ENCODE assay signal across 8 cellular contexts in genomic region chr17:35312790-35313711, GRCh38.
A peak's percentile ranks its signal among the peaks of the same experiment; 100 is the strongest.
DNase-seq lines count a peak whose midpoint lies in the region; ATAC-seq and TF ChIP-seq lines count a peak whose summit lies in the region.

No MANE protein-coding gene starts in this region.

- no peaks in the 10 kb centered on the region for H3K36me3 Mint-ChIP-seq in glutamatergic neuron (ENCODE audit: unreplicated experiment)

- H3K27ac ChIP-seq in BLaER1 (peak overlapping the region; percentile 54), SJCRH30 (no peak overlapping the region), ovary (no peak overlapping the region), thoracic aorta (peak overlapping the region in 1 of 2 donors; percentile 40)

- H3K9ac ChIP-seq in BLaER1, result peak overlapping the region; percentile 49

- H3K4me3 ChIP-seq in BLaER1 (peak overlapping the region; percentile 61), SJCRH30 (no peak overlapping the region), ovary (no peak overlapping the region), thoracic aorta (peak overlapping the region; percentile 69)

- TF ChIP-seq POLR2A in ovary (IDR thresholded peaks at IDR 0.05), result no peak

- peak overlapping the region; percentile 14 for H3K4me3 Mint-ChIP-seq in glutamatergic neuron (ENCODE audit: unreplicated experiment)

- intact Hi-C loops in ovary (cut with DNase I), result loop anchor here (2.0 to 10.0 kb wide), 4 partner anchors 222 to 434 kb away; partner anchors contain the start of gene SLFN12L (in 1 of the 4)

- TF ChIP-seq CTCF in glutamatergic neuron (IDR thresholded peaks at IDR 0.05; ENCODE audit: partially characterized antibody, unreplicated experiment) (peak; percentile 71), ovary (IDR thresholded peaks at IDR 0.05) (peak; percentile 66 to 76 (median 72)), thoracic aorta (IDR thresholded peaks at IDR 0.05) (peak; percentile 68)

- H4K20me1 ChIP-seq in BLaER1, result no peaks in the 10 kb centered on the region

- in situ Hi-C loops in KBM-7 (cut with MboI; ENCODE audit: low pct_unique_long_range_greater_than_20kb, low sequenced_read_pairs), result no loop called here

- H3K9me3 Mint-ChIP-seq in glutamatergic neuron (ENCODE audit: unreplicated experiment), result peaks cover 8% of the 10 kb centered on the region

- H3K27ac Mint-ChIP-seq in glutamatergic neuron (ENCODE audit: unreplicated experiment), result no peak overlapping the region

- ATAC-seq in GM19372 (IDR thresholded peaks at IDR 0.05; ENCODE audit: low read depth, unreplicated experiment), result peak; percentile 72
- ATAC-seq in thoracic aorta (ENCODE audit: insufficient number of reproducible peaks, low FRiP score, low read depth), result peak; percentile 96

- H3K9me3 ChIP-seq in BLaER1 (peaks cover 13% of the 10 kb centered on the region), SJCRH30 (replicated peaks) (no peaks in the 10 kb centered on the region), ovary (no peaks in the 10 kb centered on the region), thoracic aorta (no peaks in the 10 kb centered on the region)

- no peak for TF ChIP-seq EP300 in ovary (IDR thresholded peaks at IDR 0.05)

- H3K27me3 ChIP-seq in BLaER1 (no peaks in the 10 kb centered on the region), SJCRH30 (no peaks in the 10 kb centered on the region), ovary (no peaks in the 10 kb centered on the region), thoracic aorta (replicated peaks; ENCODE audit: insufficient read depth) (no peaks in the 10 kb centered on the region)

- H3K36me3 ChIP-seq in BLaER1 (no peaks in the 10 kb centered on the region), SJCRH30 (no peaks in the 10 kb centered on the region), ovary (no peaks in the 10 kb centered on the region), thoracic aorta (no peaks in the 10 kb centered on the region)

- H3K4me2 ChIP-seq in BLaER1, result peak overlapping the region; percentile 87

- H3K4me1 Mint-ChIP-seq in glutamatergic neuron (ENCODE audit: low read depth, unreplicated experiment), result no peaks in the 10 kb centered on the region

- peak; percentile 83 for DNase-seq in KBM-7
- peak; percentile 47 to 82 for DNase-seq in SJCRH30
- peak; percentile 69 for DNase-seq in activated naive CD4-positive, alpha-beta T cell treated with Interleukin-2 at 50 U/mL for 16 hours
- peak; percentile 23 for DNase-seq in glutamatergic neuron
- DNase-seq in ovary, result peak; percentile 25 to 60 (median 40)
- DNase-seq in thoracic aorta (ENCODE audit: low spot score), result no peak

- H3K4me1 ChIP-seq in BLaER1, result peaks cover 24% of the 10 kb centered on the region
- H3K4me1 ChIP-seq in SJCRH30, result peaks cover 19% of the 10 kb centered on the region
- peaks cover 6% of the 10 kb centered on the region for H3K4me1 ChIP-seq in ovary (ENCODE audit: insufficient read depth)
- peaks cover 11 to 26% of the 10 kb centered on the region in 2 donors for H3K4me1 ChIP-seq in thoracic aorta (ENCODE audit: control insufficient read depth in 1 of 2, low read depth in 2 of 2)

- H3K27me3 Mint-ChIP-seq in glutamatergic neuron (ENCODE audit: unreplicated experiment), result peaks cover 3% of the 10 kb centered on the region

- WGBS in ovary, 3 donors, result 19 to 33% (median 28%) methylated on average over 20 of the region's 20 CpGs

Comparison
In these comparisons a context has a peak if more than half of its experiments do, and no peak if none do; other contexts are left out.
1. H3K4me3 ChIP-seq: peak in BLaER1 (single experiment) and thoracic aorta (single experiment); none in SJCRH30 (single experiment) and ovary (single experiment).
2. Peak in every context shown above with its lines, with median percentiles within 50 percentile points of each other: CTCF ChIP-seq.